Comparison of ENCODE assay signal across 9 cellular contexts in genomic region chr17:3659541-3660111, GRCh38. TPM values are rescaled to one million over a fixed set of nuclear protein-coding genes. Genes with fewer than 3 reads are reported as not detected.
A peak's percentile ranks its signal among the peaks of the same experiment; 100 is the strongest.
DNase-seq lines count a peak whose midpoint lies in the region; ATAC-seq and TF ChIP-seq lines count a peak whose summit lies in the region.
"Had no signal": no experiment of that assay in that cellular context is flagged by ENCODE, and none has a peak within 500 bp of the region (broad histone marks: within the 10 kb centered on the region; RNA-seq: fewer than 3 reads in every experiment).

No MANE protein-coding gene starts in this region.

- no peak overlapping the region for H3K4me3 ChIP-seq in cardiac muscle cell

- TF ChIP-seq CTCF in cardiac muscle cell (IDR thresholded peaks at IDR 0.05; ENCODE audit: low read depth, low read length), result peak; percentile 26

- no peaks in the 10 kb centered on the region for H3K9me3 Mint-ChIP-seq in activated T-helper 1 cell treated with anti-CD3 and anti-CD28 coated beads, Interleukin-12 subunit alpha, Interleukin-12 subunit beta, Interleukin-2, Interleukin-4 antibody, amounts not matched to agents 30 ng/mL and 10 ng/mL and 1 ng/mL, durations not matched to agents 14 hours and 24 hours and 36 hours

- no peak overlapping the region for H3K27ac Mint-ChIP-seq in activated T-helper 1 cell treated with anti-CD3 and anti-CD28 coated beads, Interleukin-12 subunit alpha, Interleukin-12 subunit beta, Interleukin-2, Interleukin-4 antibody, amounts not matched to agents 30 ng/mL and 10 ng/mL and 1 ng/mL, durations not matched to agents 14 hours and 24 hours and 36 hours

- no peaks in the 10 kb centered on the region for H3K27me3 Mint-ChIP-seq in activated T-helper 1 cell treated with anti-CD3 and anti-CD28 coated beads, Interleukin-12 subunit alpha, Interleukin-12 subunit beta, Interleukin-2, Interleukin-4 antibody, amounts not matched to agents 30 ng/mL and 10 ng/mL and 1 ng/mL, durations not matched to agents 14 hours and 24 hours and 36 hours (ENCODE audit: insufficient read depth)

- ATAC-seq in sciatic nerve, result peak; percentile 87

- H3K36me3 Mint-ChIP-seq in activated T-helper 1 cell treated with anti-CD3 and anti-CD28 coated beads, Interleukin-12 subunit alpha, Interleukin-12 subunit beta, Interleukin-2, Interleukin-4 antibody, amounts not matched to agents 30 ng/mL and 10 ng/mL and 1 ng/mL, durations not matched to agents 14 hours and 24 hours and 36 hours (ENCODE audit: low read depth), result peaks cover 3% of the 10 kb centered on the region

- H3K4me3 Mint-ChIP-seq in activated T-helper 1 cell treated with anti-CD3 and anti-CD28 coated beads, Interleukin-12 subunit alpha, Interleukin-12 subunit beta, Interleukin-2, Interleukin-4 antibody, amounts not matched to agents 30 ng/mL and 10 ng/mL and 1 ng/mL, durations not matched to agents 14 hours and 24 hours and 36 hours, result no peak overlapping the region

- DNase-seq in ELR (ENCODE audit: low read depth) (peak; percentile 88), cardiac muscle cell (ENCODE audit: low read depth in 1 of 2, low spot score in 1 of 2) (peak; percentile 27 to 96), sciatic nerve (ENCODE audit: low spot score) (peak; percentile 89), RKO (ENCODE audit: low spot score) (no peak), NCI-H748 treated with DMSO at 0.1 percent for 48 hours (lab: John Stamatoyannopoulos, UW) (no peak), NCI-H1930 (lab: John Stamatoyannopoulos, UW) (no peak)
- DNase-seq in activated T-helper 1 cell treated with anti-CD3 and anti-CD28 coated beads, Interleukin-12 subunit alpha, Interleukin-12 subunit beta, Interleukin-2, Interleukin-4 antibody, amounts not matched to agents 30 ng/mL and 10 ng/mL and 1 ng/mL, durations not matched to agents 14 hours and 24 hours and 36 hours (ENCODE audit: low spot score), result no peak

- no peaks in the 10 kb centered on the region for H3K4me1 Mint-ChIP-seq in activated T-helper 1 cell treated with anti-CD3 and anti-CD28 coated beads, Interleukin-12 subunit alpha, Interleukin-12 subunit beta, Interleukin-2, Interleukin-4 antibody, amounts not matched to agents 30 ng/mL and 10 ng/mL and 1 ng/mL, durations not matched to agents 14 hours and 24 hours and 36 hours (ENCODE audit: low read depth)

- peaks cover 23% of the 10 kb centered on the region for H3K4me1 ChIP-seq in cardiac muscle cell (ENCODE audit: low read depth)

- H3K9me3 ChIP-seq in cardiac muscle cell (ENCODE audit: low read depth), result no peaks in the 10 kb centered on the region

- peaks cover 3% of the 10 kb centered on the region for H3K36me3 ChIP-seq in cardiac muscle cell

- intact Hi-C loops in sciatic nerve (cut with DNase I), result loop anchor here (10.0 kb wide), 1 partner anchor 115 kb away; no protein-coding TSS in a partner anchor
- intact Hi-C loops in activated T-helper 1 cell treated with anti-CD3 and anti-CD28 coated beads, Interleukin-12 subunit alpha, Interleukin-12 subunit beta, Interleukin-2, Interleukin-4 antibody, amounts not matched to agents 30 ng/mL and 10 ng/mL and 1 ng/mL, durations not matched to agents 14 hours and 24 hours and 36 hours (cut with micrococcal nuclease), result no loop called here

- H3K27ac ChIP-seq in angular gyrus (ENCODE audit: low read depth, low read length) (peak overlapping the region; percentile 83), cardiac muscle cell (peak overlapping the region; percentile 88)
- H3K27ac ChIP-seq: VCaP had no signal

- H3K27me3 ChIP-seq in cardiac muscle cell, result no peaks in the 10 kb centered on the region

RNA-seq across cellular contexts. Expression of gene TAX1BP3, which starts 8.8 kb away (rescaled TPM):
- total RNA-seq in cardiac muscle cell (141 and 232 TPM in 2 replicates), sciatic nerve (168 TPM)
- 155 and 286 TPM in 2 replicates for polyA plus RNA-seq in cardiac muscle cell
- total RNA-seq in activated T-helper 1 cell treated with anti-CD3 and anti-CD28 coated beads, Interleukin-12 subunit alpha, Interleukin-12 subunit beta, Interleukin-2, Interleukin-4 antibody, amounts not matched to agents 30 ng/mL and 10 ng/mL and 1 ng/mL, durations not matched to agents 14 hours and 24 hours and 36 hours, result 29.3 and 30.1 TPM in 2 replicates

RNA-seq across cellular contexts. Expression of gene EMC6, which starts 9.0 kb away (rescaled TPM):
- total RNA-seq in cardiac muscle cell, result 56.0 and 91.8 TPM in 2 replicates
- polyA plus RNA-seq in cardiac muscle cell, result 154 and 165 TPM in 2 replicates
- total RNA-seq in sciatic nerve, result 18.4 TPM
- 63.6 and 73.3 TPM in 2 replicates for total RNA-seq in activated T-helper 1 cell treated with anti-CD3 and anti-CD28 coated beads, Interleukin-12 subunit alpha, Interleukin-12 subunit beta, Interleukin-2, Interleukin-4 antibody, amounts not matched to agents 30 ng/mL and 10 ng/mL and 1 ng/mL, durations not matched to agents 14 hours and 24 hours and 36 hours

RNA-seq across cellular contexts. Expression of gene CTNS, which starts 23.1 kb away (rescaled TPM):
- total RNA-seq in cardiac muscle cell (17.0 and 21.1 TPM in 2 replicates), sciatic nerve (15.7 TPM)
- 13.5 and 17.8 TPM in 2 replicates for polyA plus RNA-seq in cardiac muscle cell
- total RNA-seq in activated T-helper 1 cell treated with anti-CD3 and anti-CD28 coated beads, Interleukin-12 subunit alpha, Interleukin-12 subunit beta, Interleukin-2, Interleukin-4 antibody, amounts not matched to agents 30 ng/mL and 10 ng/mL and 1 ng/mL, durations not matched to agents 14 hours and 24 hours and 36 hours, result 47.5 and 55.3 TPM in 2 replicates

RNA-seq across cellular contexts. Expression of gene SHPK, which starts 23.6 kb away (rescaled TPM):
- total RNA-seq in cardiac muscle cell, result 6.1 and 8.8 TPM in 2 replicates
- 3.6 and 5.0 TPM in 2 replicates for polyA plus RNA-seq in cardiac muscle cell
- total RNA-seq in sciatic nerve, result 17.7 TPM
- total RNA-seq in activated T-helper 1 cell treated with anti-CD3 and anti-CD28 coated beads, Interleukin-12 subunit alpha, Interleukin-12 subunit beta, Interleukin-2, Interleukin-4 antibody, amounts not matched to agents 30 ng/mL and 10 ng/mL and 1 ng/mL, durations not matched to agents 14 hours and 24 hours and 36 hours, result 20.0 and 21.5 TPM in 2 replicates

RNA-seq across cellular contexts. Expression of gene P2RX5, which starts 36.3 kb away (rescaled TPM):
- total RNA-seq in cardiac muscle cell (0.09 and 0.46 TPM in 2 replicates), sciatic nerve (1.8 TPM)
- 0.46 TPM in 1 of 2 replicates, not detected in the other for polyA plus RNA-seq in cardiac muscle cell
- 133 and 143 TPM in 2 replicates for total RNA-seq in activated T-helper 1 cell treated with anti-CD3 and anti-CD28 coated beads, Interleukin-12 subunit alpha, Interleukin-12 subunit beta, Interleukin-2, Interleukin-4 antibody, amounts not matched to agents 30 ng/mL and 10 ng/mL and 1 ng/mL, durations not matched to agents 14 hours and 24 hours and 36 hours

Comparison
In these comparisons a context has a peak if more than half of its experiments do, and no peak if none do; other contexts are left out.
1. DNase-seq: peak in ELR (single experiment), cardiac muscle cell (2 of 2) and sciatic nerve (single experiment); none in RKO (single experiment), NCI-H748 treated with DMSO at 0.1 percent for 48 hours (single experiment), NCI-H1930 (0 of 2) and activated T-helper 1 cell treated with anti-CD3 and anti-CD28 coated beads, Interleukin-12 subunit alpha, Interleukin-12 subunit beta, Interleukin-2, Interleukin-4 antibody, amounts not matched to agents 30 ng/mL and 10 ng/mL and 1 ng/mL, durations not matched to agents 14 hours and 24 hours and 36 hours (single experiment).